In genomic region chr14:65411656-65412188, GRCh38 we compare ENCODE assay signal across 1 cellular context.
TF ChIP-seq lines count a peak whose summit lies in the region.

No MANE protein-coding gene starts in this region.

TF ChIP-seq in IMR-90, 13 proteins besides CTCF, POLR2A, EP300 and RAD21:
- TF ChIP-seq FOS (IDR thresholded peaks at IDR 0.05; ENCODE audit: low read depth, low read length), result peak; percentile 54; the same call in 1 of the 2 replicates
- TF ChIP-seq BHLHE40 (IDR thresholded peaks at IDR 0.05; ENCODE audit: low read depth, low read length), result no peak
- no peak for TF ChIP-seq MXI1 (IDR thresholded peaks at IDR 0.05; ENCODE audit: borderline replicate concordance, low read depth, low read length)
- TF ChIP-seq ELK1 (IDR thresholded peaks at IDR 0.05; ENCODE audit: borderline replicate concordance, low read depth, low read length), result no peak
- TF ChIP-seq NFE2L2 (IDR thresholded peaks at IDR 0.05; ENCODE audit: low read depth, low read length), result no peak
- TF ChIP-seq USF2 (IDR thresholded peaks at IDR 0.05; ENCODE audit: low read depth, low read length), result no peak
- TF ChIP-seq RCOR1 (IDR thresholded peaks at IDR 0.05; ENCODE audit: insufficient replicate concordance, low read length), result no peak
TF ChIP-seq in IMR-90: peak in this region for 1.
